In genomic region chr2:558302-558642, GRCh38 we compare ENCODE assay signal across 1 cellular context.
A peak's percentile ranks its signal among the peaks of the same experiment; 100 is the strongest.
TF ChIP-seq lines count a peak whose summit lies in the region.

No MANE protein-coding gene starts in this region.

TF ChIP-seq in K562, 482 proteins besides CTCF, POLR2A, EP300 and RAD21 (continued from another document):
- TF ChIP-seq ZBTB40 (IDR thresholded peaks at IDR 0.05) (0 out of 2 replicates have a peak, but pooled peaks have one; percentile 36), ZBTB40 (CRISPR knock-in tag; IDR thresholded peaks at IDR 0.05) (no peak), GABPA (tag; conservative IDR thresholded peaks at IDR 0.05; ENCODE audit: low read depth) (peak; percentile 66)
